1 cellular context compared by ENCODE assay signal in genomic region chr11:124174001-124174400, GRCh38.
TF ChIP-seq lines count a peak whose summit lies in the region.

No MANE protein-coding gene starts in this region.

TF ChIP-seq in GM23338, 12 proteins besides CTCF, POLR2A, EP300 and RAD21 (continued from another document):
- TF ChIP-seq POLR2AphosphoS5 (IDR thresholded peaks at IDR 0.05; ENCODE audit: low read depth) (no peak), NANOG (IDR thresholded peaks at IDR 0.05; ENCODE audit: borderline replicate concordance) (no peak), STAT1 (IDR thresholded peaks at IDR 0.05; ENCODE audit: unreplicated experiment) (no peak), ETS1 (IDR thresholded peaks at IDR 0.05) (no peak), ZNF331 (CRISPR knock-in tag; IDR thresholded peaks at IDR 0.05; ENCODE audit: low read depth) (no peak), ZNF114 (CRISPR knock-in tag; IDR thresholded peaks at IDR 0.05) (no peak), JUNB (IDR thresholded peaks at IDR 0.05; ENCODE audit: unreplicated experiment) (no peak), CREB1 (CRISPR knock-in tag; IDR thresholded peaks at IDR 0.05; ENCODE audit: low read depth) (no peak)
- TF ChIP-seq, protein P1, sequence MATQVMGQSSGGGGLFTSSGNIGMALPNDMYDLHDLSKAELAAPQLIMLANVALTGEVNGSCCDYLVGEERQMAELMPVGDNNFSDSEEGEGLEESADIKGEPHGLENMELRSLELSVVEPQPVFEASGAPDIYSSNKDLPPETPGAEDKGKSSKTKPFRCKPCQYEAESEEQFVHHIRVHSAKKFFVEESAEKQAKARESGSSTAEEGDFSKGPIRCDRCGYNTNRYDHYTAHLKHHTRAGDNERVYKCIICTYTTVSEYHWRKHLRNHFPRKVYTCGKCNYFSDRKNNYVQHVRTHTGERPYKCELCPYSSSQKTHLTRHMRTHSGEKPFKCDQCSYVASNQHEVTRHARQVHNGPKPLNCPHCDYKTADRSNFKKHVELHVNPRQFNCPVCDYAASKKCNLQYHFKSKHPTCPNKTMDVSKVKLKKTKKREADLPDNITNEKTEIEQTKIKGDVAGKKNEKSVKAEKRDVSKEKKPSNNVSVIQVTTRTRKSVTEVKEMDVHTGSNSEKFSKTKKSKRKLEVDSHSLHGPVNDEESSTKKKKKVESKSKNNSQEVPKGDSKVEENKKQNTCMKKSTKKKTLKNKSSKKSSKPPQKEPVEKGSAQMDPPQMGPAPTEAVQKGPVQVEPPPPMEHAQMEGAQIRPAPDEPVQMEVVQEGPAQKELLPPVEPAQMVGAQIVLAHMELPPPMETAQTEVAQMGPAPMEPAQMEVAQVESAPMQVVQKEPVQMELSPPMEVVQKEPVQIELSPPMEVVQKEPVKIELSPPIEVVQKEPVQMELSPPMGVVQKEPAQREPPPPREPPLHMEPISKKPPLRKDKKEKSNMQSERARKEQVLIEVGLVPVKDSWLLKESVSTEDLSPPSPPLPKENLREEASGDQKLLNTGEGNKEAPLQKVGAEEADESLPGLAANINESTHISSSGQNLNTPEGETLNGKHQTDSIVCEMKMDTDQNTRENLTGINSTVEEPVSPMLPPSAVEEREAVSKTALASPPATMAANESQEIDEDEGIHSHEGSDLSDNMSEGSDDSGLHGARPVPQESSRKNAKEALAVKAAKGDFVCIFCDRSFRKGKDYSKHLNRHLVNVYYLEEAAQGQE (IDR thresholded peaks at IDR 0.05; ENCODE audit: unreplicated experiment): no peak
